ENCODE assay signal across 17 cellular contexts in the genomic region with DNA sequence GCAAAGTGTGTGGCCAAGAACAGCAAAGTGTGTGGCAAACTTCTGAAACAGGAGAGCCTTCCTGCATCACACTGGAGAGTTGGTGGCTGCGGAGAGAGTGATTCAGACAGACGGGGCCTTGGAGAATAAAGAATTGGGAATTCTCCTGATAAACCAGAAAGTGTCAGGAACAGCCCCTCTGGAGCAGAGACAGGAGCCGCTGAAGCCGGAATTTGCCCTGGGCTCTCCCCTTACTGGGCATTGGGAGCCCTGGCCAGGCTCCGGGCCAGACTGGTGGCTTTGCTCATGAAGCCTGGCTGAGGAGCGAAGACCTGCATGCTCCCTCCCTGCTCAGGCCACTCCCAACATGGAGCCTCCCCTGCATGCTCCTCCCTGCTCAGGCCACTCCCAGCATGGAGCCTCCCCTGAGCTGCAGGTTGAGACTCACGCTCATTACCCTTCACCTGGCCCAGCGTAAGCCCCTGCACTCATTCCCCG. TPM values are rescaled to one million over a fixed set of nuclear protein-coding genes. Genes with fewer than 3 reads are reported as not detected.
A peak's percentile ranks its signal among the peaks of the same experiment; 100 is the strongest.
DNase-seq lines count a peak whose midpoint lies in the region; TF ChIP-seq lines count a peak whose summit lies in the region.
"Had no signal": no experiment of that assay in that cellular context is flagged by ENCODE, and none has a peak within 500 bp of the region (broad histone marks: within the 10 kb centered on the region; RNA-seq: fewer than 3 reads in every experiment).

No MANE protein-coding gene starts in this region.

- H3K9me3 ChIP-seq in WERI-Rb-1 (ENCODE audit: severe bottlenecking) (no peaks in the 10 kb centered on the region), osteoblast (ENCODE audit: low read depth, low read length) (no peaks in the 10 kb centered on the region)
- H3K9me3 ChIP-seq: esophagus muscularis mucosa had no signal

- H4K20me1 ChIP-seq in osteoblast (ENCODE audit: insufficient read depth, low read length), result no peaks in the 10 kb centered on the region

- H3K27me3 ChIP-seq in WERI-Rb-1 (ENCODE audit: insufficient read depth, low read depth, severe bottlenecking) (no peaks in the 10 kb centered on the region), osteoblast (ENCODE audit: insufficient read depth, low read length) (no peaks in the 10 kb centered on the region)
- H3K27me3 ChIP-seq: esophagus muscularis mucosa had no signal

- peak overlapping the region; percentile 63 for H3K4me2 ChIP-seq in osteoblast (ENCODE audit: insufficient read depth, low read length)

- peak overlapping the region; percentile 76 for H2AFZ ChIP-seq in osteoblast (ENCODE audit: low read length)

- no peaks in the 10 kb centered on the region for H3K36me3 ChIP-seq in WERI-Rb-1
- no peaks in the 10 kb centered on the region for H3K36me3 ChIP-seq in osteoblast (ENCODE audit: insufficient read depth, low read length)

- DNase-seq in ELF-1 (ENCODE audit: low read depth, low spot score) (peak; percentile 31), WERI-Rb-1 (peak; percentile 26), fibroblast of peridontal ligament (ENCODE audit: extremely low read depth) (peak; percentile 66), osteoblast (ENCODE audit: insufficient read length, low spot score, missing footprints) (peak; percentile 92), GOT3 (lab: John Stamatoyannopoulos, UW) (no peak), HCEC 1CT (no peak)
- no peak for DNase-seq in activated naive CD4-positive, alpha-beta T cell treated with anti-CD3 and anti-CD28 coated beads, Interleukin-2, amount 50 U/mL, for 16 hours
- DNase-seq in stimulated activated CD4-positive, alpha-beta T cell treated with anti-CD3 and anti-CD28 coated beads, Interleukin-2, amount 100 ng/mL, for 48 hours, result no peak
- DNase-seq: activated B cell treated with CpG ODN at 0.5 μM for 24 hours; activated CD8-positive, alpha-beta T cell treated with anti-CD3 and anti-CD28 coated beads, Interleukin-2, amount 10 ng/mL, durations not matched to agents 7 days and 5 days; activated naive CD8-positive, alpha-beta T cell treated with anti-CD3 and anti-CD28 coated beads, Interleukin-2, amount 10 ng/mL, durations not matched to agents 7 days and 5 days; DMS79 treated with DMSO at 0.1 percent for 48 hours; NCI-H1048; NCI-H526; SHP77 treated with DMSO at 0.1 percent for 48 hours; stimulated activated naive CD4-positive, alpha-beta T cell treated with Interleukin-2 at 50 U/mL for 16 hours had no signal

- no peak for TF ChIP-seq CTCF in WERI-Rb-1 (IDR thresholded peaks at IDR 0.05; ENCODE audit: low read depth, low read length)
- no peak for TF ChIP-seq CTCF in osteoblast (IDR thresholded peaks at IDR 0.05; ENCODE audit: extremely low read depth, low read depth, low read length)

- peak overlapping the region; percentile 12; the same call in 1 of the 2 replicates for H3K27ac ChIP-seq in WERI-Rb-1
- peak overlapping the region; percentile 92 for H3K27ac ChIP-seq in osteoblast (ENCODE audit: low read depth, low read length)

- no peak overlapping the region for H3K4me3 ChIP-seq in WERI-Rb-1 (ENCODE audit: low read depth, low read length)
- H3K4me3 ChIP-seq in osteoblast (ENCODE audit: insufficient read depth, low read length), result peak overlapping the region; percentile 23
- H3K4me3 ChIP-seq: esophagus muscularis mucosa had no signal

- no peaks in the 10 kb centered on the region for H3K79me2 ChIP-seq in osteoblast (ENCODE audit: insufficient read depth, low read length)

- H3K4me1 ChIP-seq in osteoblast (ENCODE audit: insufficient read depth, low read length), result peaks cover 53% of the 10 kb centered on the region

RNA-seq across cellular contexts. Expression of gene PITPNM3, which starts 47.0 kb away (rescaled TPM):
- 1.8 TPM in 2 replicates for total RNA-seq in osteoblast

Comparison
In these comparisons a context has a peak if more than half of its experiments do, and no peak if none do; other contexts are left out.
1. DNase-seq: peak in ELF-1 (single experiment), WERI-Rb-1 (single experiment), fibroblast of peridontal ligament (single experiment) and osteoblast (single experiment); none in activated naive CD4-positive, alpha-beta T cell treated with anti-CD3 and anti-CD28 coated beads, Interleukin-2, amount 50 U/mL, for 16 hours (single experiment), GOT3 (single experiment), HCEC 1CT (single experiment) and stimulated activated CD4-positive, alpha-beta T cell treated with anti-CD3 and anti-CD28 coated beads, Interleukin-2, amount 100 ng/mL, for 48 hours (0 of 2).